Comparison of ENCODE assay signal across 19 cellular contexts in genomic region chr3:8492744-8493511, GRCh38. TPM values are rescaled to one million over a fixed set of nuclear protein-coding genes. Genes with fewer than 3 reads are reported as not detected.
A peak's percentile ranks its signal among the peaks of the same experiment; 100 is the strongest.
DNase-seq lines count a peak whose midpoint lies in the region; ATAC-seq and TF ChIP-seq lines count a peak whose summit lies in the region.
"Had no signal": no experiment of that assay in that cellular context is flagged by ENCODE, and none has a peak within 500 bp of the region (broad histone marks: within the 10 kb centered on the region; RNA-seq: fewer than 3 reads in every experiment).

No MANE protein-coding gene starts in this region.

- H4K20me1 ChIP-seq in smooth muscle cell (ENCODE audit: low read depth), result no peaks in the 10 kb centered on the region
- H4K20me1 ChIP-seq: BLaER1 treated with 17β-estradiol and CSF1 and Interleukin-3, amounts not matched to agents 10 nM and 100 nM had no signal

- no peaks in the 10 kb centered on the region for H3K9me3 ChIP-seq in smooth muscle cell (replicated peaks; ENCODE audit: low read depth)
- H3K9me3 ChIP-seq: adrenal gland; BLaER1 treated with 17β-estradiol and CSF1 and Interleukin-3, amounts not matched to agents 10 nM and 100 nM; neutrophil had no signal

- H2AFZ ChIP-seq in smooth muscle cell (ENCODE audit: low read depth), result no peak overlapping the region

- H3K36me3 ChIP-seq in smooth muscle cell (ENCODE audit: low read depth), result no peaks in the 10 kb centered on the region
- H3K36me3 ChIP-seq: adrenal gland; BLaER1 treated with 17β-estradiol and CSF1 and Interleukin-3, amounts not matched to agents 10 nM and 100 nM; neutrophil had no signal

- no peak overlapping the region for H3K4me3 Mint-ChIP-seq in HFFc6

- H3K27ac ChIP-seq in smooth muscle cell (ENCODE audit: low read depth), result peak overlapping the region; percentile 77
- H3K27ac ChIP-seq: adrenal gland; BLaER1 treated with 17β-estradiol and CSF1 and Interleukin-3, amounts not matched to agents 10 nM and 100 nM; neutrophil had no signal

- peak; percentile 33 for DNase-seq in HFFc6
- DNase-seq in RKO (ENCODE audit: low spot score), result peak; percentile 67
- DNase-seq in smooth muscle cell (lab: John Stamatoyannopoulos, UW; ENCODE audit: unreplicated experiment), result no peak
- no peak for DNase-seq in ureter (ENCODE audit: low spot score)
- DNase-seq in NCI-H1930 (lab: John Stamatoyannopoulos, UW), result no peak
- DNase-seq: activated CD4-positive, CD25-positive, alpha-beta regulatory T cell; adrenal gland; H9; hypothalamus; kidney glomerular epithelial cell; NCI-H2227 treated with DMSO at 0.1 percent for 48 hours; right cardiac atrium; SHP77; stimulated activated CD4-positive, alpha-beta T cell treated with anti-CD3 and anti-CD28 coated beads, Interleukin-4, amount 100 ng/mL, for 24 hours had no signal

- ATAC-seq in esophagus mucosa (peak; percentile 69), HG02870 (IDR thresholded peaks at IDR 0.05; ENCODE audit: unreplicated experiment) (no peak)

- no peaks in the 10 kb centered on the region for H3K9me3 Mint-ChIP-seq in HFFc6
- H3K9me3 Mint-ChIP-seq: activated T-helper 2 cell treated with anti-CD3 and anti-CD28 coated beads, Interferon-gamma antibody, Interleukin-2, Interleukin-4, amounts not matched to agents 10 μg/mL and 5 μg/mL and 100 μg/mL, durations not matched to agents 14 hours and 24 hours and 36 hours; H9 had no signal

- TF ChIP-seq CTCF in HFFc6 (IDR thresholded peaks at IDR 0.05) (no peak), smooth muscle cell (IDR thresholded peaks at IDR 0.05; ENCODE audit: borderline replicate concordance, insufficient read depth, poor library complexity, severe bottlenecking) (no peak)

- H3K4me1 ChIP-seq in smooth muscle cell (ENCODE audit: low read depth), result peaks cover 29% of the 10 kb centered on the region

- H3K4me2 ChIP-seq in smooth muscle cell, result peak overlapping the region; percentile 45

- WGBS in smooth muscle cell (ENCODE audit: low lambda C conversion rate), result 27% methylated on average over 7 of the region's 7 CpGs

- peaks cover 31% of the 10 kb centered on the region for H3F3A ChIP-seq in smooth muscle cell (ENCODE audit: low read depth)

- H3K4me3 ChIP-seq in smooth muscle cell, result no peak overlapping the region
- H3K4me3 ChIP-seq: adrenal gland; BLaER1 treated with 17β-estradiol and CSF1 and Interleukin-3, amounts not matched to agents 10 nM and 100 nM had no signal

- peak overlapping the region; percentile 63 for H3K9ac ChIP-seq in smooth muscle cell (ENCODE audit: low read depth)
- H3K9ac ChIP-seq: BLaER1 treated with 17β-estradiol and CSF1 and Interleukin-3, amounts not matched to agents 10 nM and 100 nM had no signal

- peaks cover 72% of the 10 kb centered on the region for H3K4me1 Mint-ChIP-seq in HFFc6 (ENCODE audit: low read depth)

- H3K79me2 ChIP-seq in smooth muscle cell (ENCODE audit: low read depth), result no peaks in the 10 kb centered on the region

- H3K27me3 Mint-ChIP-seq in HFFc6 (ENCODE audit: insufficient read depth), result peaks cover 1% of the 10 kb centered on the region; the same call in 1 of the 2 replicates

- H3K27me3 ChIP-seq in smooth muscle cell (ENCODE audit: low read depth), result no peaks in the 10 kb centered on the region
- H3K27me3 ChIP-seq: adrenal gland; BLaER1 treated with 17β-estradiol and CSF1 and Interleukin-3, amounts not matched to agents 10 nM and 100 nM; neutrophil had no signal

- peak overlapping the region; percentile 46 for H3K27ac Mint-ChIP-seq in HFFc6
- H3K27ac Mint-ChIP-seq: activated T-helper 2 cell treated with anti-CD3 and anti-CD28 coated beads, Interferon-gamma antibody, Interleukin-2, Interleukin-4, amounts not matched to agents 10 μg/mL and 5 μg/mL and 100 μg/mL, durations not matched to agents 14 hours and 24 hours and 36 hours had no signal

- H3K36me3 Mint-ChIP-seq in HFFc6 (ENCODE audit: low read depth), result no peaks in the 10 kb centered on the region

RNA-seq across cellular contexts. Expression of gene LMCD1, which starts 8.7 kb away (rescaled TPM):
- total RNA-seq in HFFc6 (2021; fragmentation: NEBNext Ultra II Directional; extraction: Animal tissue kit (Norgen Biotek cat#: 25700)), result 10 to 100 TPM; 20.1 to 50.6 (median 23.3) TPM
- 13.0 TPM for total RNA-seq in esophagus mucosa
- total RNA-seq in smooth muscle cell, result 187 and 276 TPM in 2 replicates
- 356 and 524 TPM in 2 replicates for polyA plus RNA-seq in smooth muscle cell
- 43.3 TPM for total RNA-seq in ureter

Comparison
In these comparisons a context has a peak if more than half of its experiments do, and no peak if none do; other contexts are left out.
1. DNase-seq: peak in HFFc6 (single experiment) and RKO (single experiment); none in smooth muscle cell (single experiment), ureter (single experiment) and NCI-H1930 (0 of 2).